Comparison of ENCODE assay signal across 18 cellular contexts in genomic region chr1:167016090-167016750, GRCh38. TPM values are rescaled to one million over a fixed set of nuclear protein-coding genes. Genes with fewer than 3 reads are reported as not detected.
A peak's percentile ranks its signal among the peaks of the same experiment; 100 is the strongest.
DNase-seq lines count a peak whose midpoint lies in the region; FAIRE-seq and TF ChIP-seq lines count a peak whose summit lies in the region.
"Had no signal": no experiment of that assay in that cellular context is flagged by ENCODE, and none has a peak within 500 bp of the region (broad histone marks: within the 10 kb centered on the region; RNA-seq: fewer than 3 reads in every experiment).

No MANE protein-coding gene starts in this region.

- no peak overlapping the region for H3K4me3 ChIP-seq in fibroblast of the aortic adventitia (ENCODE audit: low read depth, low read length)
- H3K4me3 ChIP-seq: HAP-1 had no signal

- DNase-seq in D721Med (ENCODE audit: insufficient read length, low spot score) (no peak), Kasumi-1 (lab: John Stamatoyannopoulos, UW) (peak; percentile 49 to 52), NOMO-1 treated with dmso at 0.1 percent for 144 hours (lab: John Stamatoyannopoulos, UW; ENCODE audit: unreplicated experiment) (peak; percentile 27), fibroblast of the aortic adventitia (ENCODE audit: low read depth) (peak; percentile 1), retina (no peak), NCI-H2081 treated with DMSO at 0.1 percent for 48 hours (lab: John Stamatoyannopoulos, UW) (no peak)
- no peak for DNase-seq in activated effector memory CD4-positive, alpha-beta T cell treated with anti-CD3 and anti-CD28 coated beads, Interleukin-2, amount 50 U/mL, for 16 hours
- DNase-seq: DMS 273 treated with DMSO at 0.1 percent for 48 hours, NCI-H1048, NCI-H1436, NCI-H1930, NCI-H345, NCI-H524 treated with DMSO at 0.1 percent for 48 hours, Right ventricle myocardium superior, SK-N-SH had no signal

- TF ChIP-seq CTCF in D721Med (IDR thresholded peaks at IDR 0.05; ENCODE audit: insufficient read depth, missing control alignments): no peak
- TF ChIP-seq CTCF in fibroblast of the aortic adventitia (IDR thresholded peaks at IDR 0.05; ENCODE audit: insufficient read depth, low read length): no peak

- peak; percentile 78 for FAIRE-seq in D721Med (lab: Jason Lieb, UNC)
- FAIRE-seq: G401.6 had no signal

RNA-seq across cellular contexts. Expression of gene MAEL, which starts 27.1 kb away (rescaled TPM):
- not detected in 2 replicates for total RNA-seq in fibroblast of the aortic adventitia (ENCODE audit: low replicate concordance)
- total RNA-seq: OCI-LY7 had no signal

RNA-seq across cellular contexts. Expression of gene ILDR2, which starts 40.9 kb away (rescaled TPM):
- total RNA-seq in fibroblast of the aortic adventitia (ENCODE audit: low replicate concordance): 0.09 and 0.25 TPM in 2 replicates

Comparison
In these comparisons a context has a peak if more than half of its experiments do, and no peak if none do; other contexts are left out.
1. DNase-seq: peak in Kasumi-1 (2 of 2), NOMO-1 treated with dmso at 0.1 percent for 144 hours (single experiment) and fibroblast of the aortic adventitia (single experiment); none in D721Med (single experiment), activated effector memory CD4-positive, alpha-beta T cell treated with anti-CD3 and anti-CD28 coated beads, Interleukin-2, amount 50 U/mL, for 16 hours (single experiment), retina (single experiment) and NCI-H2081 treated with DMSO at 0.1 percent for 48 hours (single experiment).